14 cellular contexts compared by ENCODE assay signal in genomic region chr12:31019561-31020308, GRCh38.
"Had no signal": no experiment of that assay in that cellular context is flagged by ENCODE, and none has a peak within 500 bp of the region (broad histone marks: within the 10 kb centered on the region; RNA-seq: fewer than 3 reads in every experiment).

No MANE protein-coding gene starts in this region.

- ATAC-seq: pancreas, SK-N-SH treated with all-trans-retinoic acid at 6 μM for 48 hours had no signal

- DNase-seq: activated B cell treated with CpG ODN at 0.5 μM for 24 hours; activated CD4-positive, alpha-beta T cell treated with anti-CD3 and anti-CD28 coated beads, Interleukin-2, amount 50 U/mL, for 1 hour; activated naive CD4-positive, alpha-beta T cell treated with anti-CD3 and anti-CD28 coated beads, Interleukin-2, amount 10 ng/mL, durations not matched to agents 7 days and 5 days; caudate nucleus; colonic mucosa; effector CD8-positive, alpha-beta T cell; midbrain; pancreas; tibial artery had no signal

- H3K4me3 ChIP-seq: colonic mucosa, hepatocyte, neural progenitor cell, pancreas, skin epidermis, tibial artery had no signal

- H3K27ac ChIP-seq: colonic mucosa, epithelial cell of prostate, hepatocyte, neural progenitor cell, pancreas, skin epidermis, tibial artery had no signal

- H3K36me3 ChIP-seq: colonic mucosa, neural progenitor cell, pancreas, tibial artery had no signal

- H3K4me1 ChIP-seq: colonic mucosa, neural progenitor cell, pancreas, tibial artery had no signal

- H3K27me3 ChIP-seq: colonic mucosa, hepatocyte, neural progenitor cell, pancreas, tibial artery had no signal

- H3K9me3 ChIP-seq: colonic mucosa, pancreas, tibial artery had no signal
